8 cellular contexts compared by ENCODE assay signal in the genomic region with DNA sequence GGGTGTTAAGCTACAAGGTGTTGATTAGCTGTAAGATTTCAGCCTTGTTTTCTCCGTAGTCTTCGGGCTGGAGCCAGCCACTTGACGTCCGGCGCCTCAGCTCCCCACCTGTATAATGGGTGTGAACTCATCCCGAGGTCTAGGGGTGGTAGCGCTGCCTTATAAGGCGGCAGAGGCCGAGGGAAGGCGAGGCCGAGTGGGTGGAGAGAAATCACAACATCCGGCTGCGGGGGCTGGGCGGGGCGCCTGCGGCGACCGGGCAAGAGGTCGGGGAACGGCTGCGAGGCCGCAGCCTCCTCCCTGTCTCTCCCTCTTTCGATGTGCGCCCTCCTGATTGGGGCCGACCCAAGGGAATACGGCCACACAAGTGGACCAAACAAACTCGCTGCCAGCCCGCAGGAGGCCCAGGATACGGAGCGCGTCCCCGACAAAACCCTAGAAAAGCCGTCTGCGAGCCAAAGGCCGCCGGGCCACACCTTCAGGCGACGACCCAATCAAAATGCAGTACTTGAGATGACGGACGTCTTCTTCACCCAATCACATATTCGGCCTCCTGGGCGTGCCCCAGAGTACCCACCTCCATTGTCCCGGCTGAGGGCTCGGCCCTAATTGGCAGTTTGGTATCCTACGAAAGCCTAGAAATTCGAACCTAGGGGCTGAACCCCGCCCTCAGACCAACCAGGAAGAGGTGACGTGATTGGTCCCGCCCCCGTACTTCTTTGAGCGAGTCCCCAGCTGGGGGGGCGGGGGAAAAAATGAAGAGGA. TPM values are rescaled to one million over a fixed set of nuclear protein-coding genes. Genes with fewer than 3 reads are reported as not detected.
DNase-seq lines count a peak whose midpoint lies in the region; ATAC-seq and TF ChIP-seq lines count a peak whose summit lies in the region.

No MANE protein-coding gene starts in this region.

- peak overlapping the region; percentile 63 for H3K4me3 ChIP-seq in OCI-LY1 (ENCODE audit: low read depth, low read length, poor library complexity, severe bottlenecking)
- H3K4me3 ChIP-seq in mesodermal cell (ENCODE audit: extremely low read depth, insufficient read depth, low read length, poor library complexity, severe bottlenecking): peak overlapping the region; percentile 54

- peak; percentile 74 for ATAC-seq in GM21526 (IDR thresholded peaks at IDR 0.05; ENCODE audit: low FRiP score, unreplicated experiment)

- H3K9me3 Mint-ChIP-seq in endothelial cell (ENCODE audit: unreplicated experiment): no peaks in the 10 kb centered on the region

- peak overlapping the region; percentile 98 for H3K27ac Mint-ChIP-seq in endothelial cell (ENCODE audit: unreplicated experiment)

- no peaks in the 10 kb centered on the region for H3F3A ChIP-seq in OCI-LY1 (ENCODE audit: insufficient read depth, low read length)

- H3K27me3 ChIP-seq in OCI-LY1 (ENCODE audit: insufficient read depth, low read length): no peaks in the 10 kb centered on the region

- H3K4me1 ChIP-seq in OCI-LY1 (ENCODE audit: insufficient read depth, low read length, severe bottlenecking) (peaks cover 51% of the 10 kb centered on the region), mesodermal cell (ENCODE audit: control insufficient read depth, insufficient read depth, low read length, poor library complexity, severe bottlenecking) (peaks cover 17% of the 10 kb centered on the region)

- DNase-seq in DMS 273 (lab: John Stamatoyannopoulos, UW; ENCODE audit: unreplicated experiment): peak; percentile 100
- peak; percentile 95 for DNase-seq in HuH-7 (ENCODE audit: low spot score)
- peak; percentile 99 for DNase-seq in activated T-cell treated with anti-CD3 and anti-CD28 coated beads for 1 hour (ENCODE audit: low read depth)
- peak; percentile 97 for DNase-seq in endothelial cell (ENCODE audit: low spot score)
- DNase-seq in stimulated activated CD8-positive, alpha-beta memory T cell treated with anti-CD3 and anti-CD28 coated beads, Interleukin-15, amount 100 ng/mL, for 24 hours (ENCODE audit: low read depth): peak; percentile 89

- H3K27me3 Mint-ChIP-seq in endothelial cell (ENCODE audit: unreplicated experiment): peaks cover 7% of the 10 kb centered on the region

- TF ChIP-seq CTCF in OCI-LY1 (IDR thresholded peaks at IDR 0.05; ENCODE audit: low read length) (no peak), endothelial cell (IDR thresholded peaks at IDR 0.05; ENCODE audit: unreplicated experiment) (no peak)

- H3K9me2 ChIP-seq in OCI-LY1 (ENCODE audit: low read depth, low read length): no peaks in the 10 kb centered on the region

- H3K4me2 ChIP-seq in OCI-LY1 (ENCODE audit: low read length): peak overlapping the region; percentile 80

- no peaks in the 10 kb centered on the region for H4K20me1 ChIP-seq in OCI-LY1 (ENCODE audit: insufficient read depth, low read length)

- H3K36me3 ChIP-seq in OCI-LY1 (ENCODE audit: insufficient read depth, low read length) (peaks cover 6% of the 10 kb centered on the region; the same call in 1 of the 2 replicates), mesodermal cell (ENCODE audit: control insufficient read depth, insufficient read depth, low read length) (peaks cover 13% of the 10 kb centered on the region)

- peaks cover 17% of the 10 kb centered on the region for H3K4me1 Mint-ChIP-seq in endothelial cell (ENCODE audit: unreplicated experiment)

- H3K4me3 Mint-ChIP-seq in endothelial cell (ENCODE audit: unreplicated experiment): peak overlapping the region; percentile 93

- no peaks in the 10 kb centered on the region for H3K79me2 ChIP-seq in OCI-LY1 (ENCODE audit: insufficient read depth, low read length)

- H3K36me3 Mint-ChIP-seq in endothelial cell (ENCODE audit: low read depth, unreplicated experiment): no peaks in the 10 kb centered on the region

- peak overlapping the region; percentile 66 for H3K27ac ChIP-seq in OCI-LY1 (ENCODE audit: low read depth, low read length, poor library complexity, severe bottlenecking)
- H3K27ac ChIP-seq in mesodermal cell (ENCODE audit: low read depth, low read length, severe bottlenecking): peak overlapping the region; percentile 96

- peak overlapping the region; percentile 23; the same call in 1 of the 2 replicates for H2AFZ ChIP-seq in OCI-LY1 (ENCODE audit: low read length)

- H3K9me3 ChIP-seq in OCI-LY1 (ENCODE audit: low read length) (no peaks in the 10 kb centered on the region), mesodermal cell (ENCODE audit: control insufficient read depth, low read length) (no peaks in the 10 kb centered on the region)

- peak overlapping the region; percentile 67 for H3K9ac ChIP-seq in OCI-LY1 (ENCODE audit: low read length)

- 1 to 2% methylated on average over 36 to 51 of the region's 52 CpGs for WGBS in mesodermal cell (ENCODE audit: insufficient coverage in 2 of 2), 2 experiments

RNA-seq across cellular contexts. Expression of gene GRK6, which starts 0.5 kb away (rescaled TPM):
- total RNA-seq in endothelial cell (ENCODE audit: unreplicated experiment): 33.1 TPM
- 29.2 TPM for polyA plus RNA-seq in mesodermal cell (2013, experiment 1 of 2)
- 26.2 TPM for polyA plus RNA-seq in mesodermal cell (2013, experiment 2 of 2)

RNA-seq across cellular contexts. Expression of gene F12, which starts 16.6 kb away (rescaled TPM):
- total RNA-seq in endothelial cell (ENCODE audit: unreplicated experiment): 1.4 TPM
- 2.1 TPM for polyA plus RNA-seq in mesodermal cell (2013, experiment 1 of 2)
- polyA plus RNA-seq in mesodermal cell (2013, experiment 2 of 2): 0.76 TPM

RNA-seq across cellular contexts. Expression of gene PRR7, which starts 20.6 kb away (rescaled TPM):
- total RNA-seq in endothelial cell (ENCODE audit: unreplicated experiment): 0.97 TPM
- polyA plus RNA-seq in mesodermal cell (2013, experiment 1 of 2): 8.4 TPM
- 5.4 TPM for polyA plus RNA-seq in mesodermal cell (2013, experiment 2 of 2)

RNA-seq across cellular contexts. Expression of gene PFN3, which starts 25.5 kb away (rescaled TPM):
- not detected for total RNA-seq in endothelial cell (ENCODE audit: unreplicated experiment)
- polyA plus RNA-seq in mesodermal cell (2013, experiment 1 of 2): not detected
- polyA plus RNA-seq in mesodermal cell (2013, experiment 2 of 2): not detected

RNA-seq across cellular contexts. Expression of gene SLC34A1, which starts 41.7 kb away (rescaled TPM):
- total RNA-seq in endothelial cell (ENCODE audit: unreplicated experiment): not detected
- polyA plus RNA-seq in mesodermal cell (2013, experiment 1 of 2): not detected
- polyA plus RNA-seq in mesodermal cell (2013, experiment 2 of 2): not detected

Comparison
In these comparisons a context has a peak if more than half of its experiments do, and no peak if none do; other contexts are left out.
1. Peak in every context shown above with its lines: DNase-seq, ATAC-seq, H3K4me3 ChIP-seq and H3K27ac ChIP-seq.